28 cellular contexts compared by ENCODE assay signal in the genomic region with DNA sequence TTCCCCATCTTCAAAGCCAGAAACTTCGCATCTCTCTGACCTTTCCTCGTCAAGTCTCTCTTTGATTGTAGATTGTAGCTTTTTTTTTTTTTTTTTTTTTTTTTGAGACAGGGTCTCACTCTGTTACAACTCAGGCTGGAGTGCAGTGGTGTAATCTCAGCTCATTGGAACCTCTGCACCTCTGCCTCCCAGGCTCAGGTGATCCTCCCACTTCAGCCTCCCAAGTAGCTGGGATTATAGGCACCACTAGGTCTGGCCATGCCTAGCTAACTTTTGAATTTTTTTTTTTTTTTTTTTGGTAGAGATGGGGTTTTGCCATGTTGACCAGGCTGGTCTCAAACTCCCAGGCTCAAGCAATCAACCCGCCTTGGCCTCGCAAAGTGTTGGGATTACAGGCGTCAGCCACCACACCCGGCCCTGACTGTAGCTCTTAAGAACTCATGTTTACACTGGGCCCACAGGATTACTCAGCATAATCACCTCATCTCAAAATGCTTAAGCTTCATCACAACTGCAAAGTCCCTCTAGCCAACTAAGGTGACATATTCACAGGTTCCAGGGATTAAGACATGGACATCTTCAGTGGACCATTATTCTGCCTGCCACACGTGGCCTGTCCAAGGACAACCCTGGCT. TPM values are rescaled to one million over a fixed set of nuclear protein-coding genes. Genes with fewer than 3 reads are reported as not detected.
DNase-seq lines count a peak whose midpoint lies in the region; ATAC-seq and TF ChIP-seq lines count a peak whose summit lies in the region.
"Had no signal": no experiment of that assay in that cellular context is flagged by ENCODE, and none has a peak within 500 bp of the region (broad histone marks: within the 10 kb centered on the region; RNA-seq: fewer than 3 reads in every experiment).

No MANE protein-coding gene starts in this region.

- no peak overlapping the region for H3K4me2 ChIP-seq in GM23248 (ENCODE audit: unreplicated experiment)
- H3K4me2 ChIP-seq: GM23338, hepatocyte had no signal

- DNase-seq in GM23248 (peak; percentile 63), NCI-H460 (ENCODE audit: extremely low read depth, low read depth) (peak; percentile 33), erythroblast (lab: John Stamatoyannopoulos, UW) (peak; percentile 90 to 92), posterior vena cava (ENCODE audit: low spot score) (peak; percentile 52), left lung (no peak), NCI-H446 treated with DMSO at 0.1 percent for 48 hours (lab: John Stamatoyannopoulos, UW) (no peak), NCI-H187 treated with DMSO at 0.1 percent for 48 hours (lab: John Stamatoyannopoulos, UW) (no peak)
- DNase-seq: activated CD4-positive, alpha-beta memory T cell treated with anti-CD3 and anti-CD28 coated beads, Interleukin-2, amount 10 ng/mL, durations not matched to agents 7 days and 5 days; activated gamma-delta T cell treated with Interleukin-2 at 50 U/mL for 16 hours; activated T-cell treated with anti-CD3 and anti-CD28 coated beads for 4 hours; AML-193; CD8-positive, alpha-beta T cell; DMS79; immature natural killer cell; mucosa of descending colon; NCI-H1105 treated with DMSO at 0.1 percent for 48 hours; NCI-H510A; stimulated activated CD4-positive, alpha-beta T cell treated with anti-CD3 and anti-CD28 coated beads, Interleukin-1b, Interleukin-23, amount 100 ng/mL, for 48 hours; thyroid gland had no signal

- H3K9me3 ChIP-seq in GM23248 (ENCODE audit: low read depth): no peaks in the 10 kb centered on the region
- peaks cover 0 to 7% of the 10 kb centered on the region in 2 donors for H3K9me3 ChIP-seq in left lung
- H3K9me3 ChIP-seq: thyroid gland had no signal

- H3K36me3 ChIP-seq in GM23248 (ENCODE audit: low read depth) (no peaks in the 10 kb centered on the region), left lung (peaks cover 0 to 37% of the 10 kb centered on the region in 2 donors)

- no peaks in the 10 kb centered on the region for H3K9me2 ChIP-seq in GM23248 (ENCODE audit: insufficient read depth)

- in situ Hi-C loops in GM23248 (cut with MboI): no loop called here

- H3K27me3 ChIP-seq in GM23248 (replicated peaks; ENCODE audit: insufficient read depth) (no peaks in the 10 kb centered on the region), left lung (no peaks in the 10 kb centered on the region)
- H3K27me3 ChIP-seq: foreskin keratinocyte, hepatocyte, thyroid gland had no signal

- no peak overlapping the region for H2AFZ ChIP-seq in GM23248
- H2AFZ ChIP-seq: GM23338, hepatocyte had no signal

- intact Hi-C loops in posterior vena cava (cut with DNase I) (no loop called here), left lung (cut with DNase I) (no loop called here)

- H3K4me1 ChIP-seq in GM23248 (ENCODE audit: insufficient read depth) (no peaks in the 10 kb centered on the region), left lung (no peaks in the 10 kb centered on the region)
- H3K4me1 ChIP-seq: foreskin keratinocyte, psoas muscle, thyroid gland had no signal

- no peaks in the 10 kb centered on the region for H3K79me2 ChIP-seq in GM23248 (ENCODE audit: insufficient read depth)
- H3K79me2 ChIP-seq: hepatocyte had no signal

- H3F3A ChIP-seq in GM23248 (ENCODE audit: insufficient read depth): no peaks in the 10 kb centered on the region

- 96 to 98% methylated on average over 7 of the region's 7 CpGs for WGBS in GM23248 (ENCODE audit: low coverage in 1 of 2, low lambda C conversion rate in 2 of 2, missing lambda C conversion rate in 2 of 2), 2 experiments

- no peak for TF ChIP-seq POLR2A in erythroblast (IDR thresholded peaks at IDR 0.05; ENCODE audit: low read length)

- H4K20me1 ChIP-seq in GM23248 (ENCODE audit: insufficient read depth): no peaks in the 10 kb centered on the region

- no peak for TF ChIP-seq CTCF in left lung (IDR thresholded peaks at IDR 0.05)

- H3K9ac ChIP-seq in GM23248: no peak overlapping the region

- H3K4me3 ChIP-seq in GM23248: no peak overlapping the region
- no peak overlapping the region for H3K4me3 ChIP-seq in left lung
- H3K4me3 ChIP-seq: GM23338, hepatocyte, mucosa of descending colon, psoas muscle, skin epidermis, thyroid gland had no signal

- H3K27ac ChIP-seq in GM23248 (no peak overlapping the region), left lung (no peak overlapping the region)
- H3K27ac ChIP-seq: foreskin keratinocyte, hepatocyte, psoas muscle, RWPE1, skin epidermis, thyroid gland had no signal

- ATAC-seq in left lung: no peak
- ATAC-seq: activated CD4-positive, CD25-positive, alpha-beta regulatory T cell treated with anti-CD3 and anti-CD28 coated beads, Interleukin-2, amount 50 U/mL, for 24 hours; CD8-positive, alpha-beta T cell; foreskin keratinocyte; GM23338; mucosa of descending colon; psoas muscle; SK-N-SH treated with all-trans-retinoic acid at 6 μM for 48 hours; stimulated activated memory B cell treated with anti-CD40 and anti-IgM and Interleukin-4, amounts not matched to agents 10 μg/mL and 1 μg/mL and 100 μg/mL, for 72 hours had no signal

RNA-seq across cellular contexts. Expression of a gene that starts 11.7 kb away (rescaled TPM):
- total RNA-seq in GM23248 (2014; rRNA removed; shearing (Covaris generic)): 8.5 and 13.1 TPM in 2 replicates
- 11.5 and 12.1 TPM in 2 replicates for polyA plus RNA-seq in GM23248 (2016; fragmentation: Nextera tagmentation; extraction: Ambion mirVana)
- 17.5 and 17.7 TPM in 2 replicates for total RNA-seq in NCI-H460 (2014; rRNA removed; shearing (Covaris generic))
- 54.6 and 74.7 TPM in 2 replicates for polyA plus RNA-seq in NCI-H460 (2014; cell fraction: nucleus; rRNA removed)
- total RNA-seq in posterior vena cava (10 to 100 TPM; 13.9 to 19.1 TPM), left lung (10 to 100 TPM; 22.2 to 27.8 TPM)

RNA-seq across cellular contexts. Expression of a gene that starts 11.8 kb away (rescaled TPM):
- total RNA-seq in GM23248 (2014; rRNA removed; shearing (Covaris generic)): 29.2 and 57.9 TPM in 2 replicates
- polyA plus RNA-seq in GM23248 (2016; fragmentation: Nextera tagmentation; extraction: Ambion mirVana): 59.9 and 65.6 TPM in 2 replicates
- 39.0 and 40.0 TPM in 2 replicates for total RNA-seq in NCI-H460 (2014; rRNA removed; shearing (Covaris generic))
- 21.3 and 40.9 TPM in 2 replicates for polyA plus RNA-seq in NCI-H460 (2014; cell fraction: nucleus; rRNA removed)
- total RNA-seq in posterior vena cava (10 to 100 TPM; 11.4 to 12.5 TPM), left lung (10 to 100 TPM; 13.5 TPM)

Comparison
In these comparisons a context has a peak if more than half of its experiments do, and no peak if none do; other contexts are left out.
1. DNase-seq: peak in GM23248 (single experiment), NCI-H460 (single experiment), erythroblast (2 of 2) and posterior vena cava (single experiment); none in left lung (0 of 2), NCI-H446 treated with DMSO at 0.1 percent for 48 hours (single experiment) and NCI-H187 treated with DMSO at 0.1 percent for 48 hours (single experiment).